Comparison of ENCODE assay signal across 20 cellular contexts in the genomic region with DNA sequence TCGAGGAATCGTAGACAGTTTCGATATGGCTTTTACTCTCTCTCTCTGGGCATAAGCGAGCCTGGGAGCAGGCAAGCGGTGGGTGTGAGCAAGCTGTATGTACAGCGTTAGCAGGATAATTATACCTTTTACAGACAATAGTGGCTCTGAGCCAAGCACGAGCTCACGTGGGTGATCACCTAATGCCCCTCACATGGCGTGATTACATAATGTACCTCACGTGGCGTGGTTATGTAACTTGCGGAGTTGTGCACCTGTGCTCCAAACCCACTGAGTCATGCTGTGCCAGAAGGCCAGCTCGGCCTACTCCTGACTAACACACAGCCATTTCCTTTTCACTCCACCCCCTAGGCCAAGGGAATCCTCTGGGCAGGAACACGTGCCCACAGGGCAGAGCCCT.
DNase-seq lines count a peak whose midpoint lies in the region; ATAC-seq and TF ChIP-seq lines count a peak whose summit lies in the region.
"Had no signal": no experiment of that assay in that cellular context is flagged by ENCODE, and none has a peak within 500 bp of the region (broad histone marks: within the 10 kb centered on the region; RNA-seq: fewer than 3 reads in every experiment).

No MANE protein-coding gene starts in this region.

- H2AFZ ChIP-seq in GM23338 (no peak overlapping the region), SU-DHL-6 (ENCODE audit: low read depth, low read length, severe bottlenecking) (peak overlapping the region; percentile 50)

- peaks cover 29% of the 10 kb centered on the region for H3K36me3 Mint-ChIP-seq in GM23338 (ENCODE audit: low read depth)
- no peaks in the 10 kb centered on the region for H3K36me3 Mint-ChIP-seq in activated CD8-positive, alpha-beta memory T cell treated with anti-CD3 and anti-CD28 coated beads, Interleukin-2, amount 10 ng/mL, durations not matched to agents 7 days and 5 days
- H3K36me3 Mint-ChIP-seq: activated naive CD8-positive, alpha-beta T cell; natural killer cell treated with Interleukin-12 subunit alpha and Interleukin-12 subunit beta and Interleukin-15 and Interleukin-18, amount 100 ng/mL, for 72 hours had no signal

- H3K4me1 ChIP-seq in GM23338 (ENCODE audit: insufficient read depth) (no peaks in the 10 kb centered on the region), mucosa of descending colon (ENCODE audit: low read depth) (no peaks in the 10 kb centered on the region)
- H3K4me1 ChIP-seq: BLaER1, esophagus squamous epithelium, left lung had no signal

- no peaks in the 10 kb centered on the region for H3K27me3 ChIP-seq in GM23338 (ENCODE audit: insufficient read depth)
- H3K27me3 ChIP-seq in SU-DHL-6 (ENCODE audit: low read length): no peaks in the 10 kb centered on the region
- H3K27me3 ChIP-seq: BLaER1, esophagus squamous epithelium, left lung had no signal

- H3K27ac ChIP-seq in GM23338 (ENCODE audit: low read depth) (no peak overlapping the region), SU-DHL-6 (ENCODE audit: low read depth, low read length) (no peak overlapping the region)
- H3K27ac ChIP-seq: BLaER1, esophagus squamous epithelium, left lung had no signal

- H3K9me3 ChIP-seq in SU-DHL-6 (ENCODE audit: insufficient read depth, low read length): peaks cover 17% of the 10 kb centered on the region; the same call in 1 of the 2 replicates
- peaks cover 4% of the 10 kb centered on the region for H3K9me3 ChIP-seq in mucosa of descending colon
- H3K9me3 ChIP-seq: esophagus squamous epithelium, left lung, SK-N-SH had no signal

- peaks cover 8% of the 10 kb centered on the region for H3K4me1 Mint-ChIP-seq in GM23338
- no peaks in the 10 kb centered on the region for H3K4me1 Mint-ChIP-seq in activated CD8-positive, alpha-beta memory T cell treated with anti-CD3 and anti-CD28 coated beads, Interleukin-2, amount 10 ng/mL, durations not matched to agents 7 days and 5 days

- H3K4me2 ChIP-seq in GM23338: no peak overlapping the region
- no peak overlapping the region for H3K4me2 ChIP-seq in SU-DHL-6 (ENCODE audit: low read depth, low read length, poor library complexity, severe bottlenecking)
- H3K4me2 ChIP-seq: BLaER1, SK-N-SH had no signal

- no peaks in the 10 kb centered on the region for H4K20me1 ChIP-seq in GM23338 (replicated peaks; ENCODE audit: insufficient read depth)
- no peaks in the 10 kb centered on the region for H4K20me1 ChIP-seq in SU-DHL-6 (ENCODE audit: low read depth, low read length)
- H4K20me1 ChIP-seq: BLaER1 had no signal

- H3K9me2 ChIP-seq in GM23338 (ENCODE audit: insufficient read depth) (0 out of 2 replicates have a peak, but pooled peaks cover 2% of the 10 kb centered on the region), SU-DHL-6 (replicated peaks; ENCODE audit: insufficient read depth, low read length) (no peaks in the 10 kb centered on the region)
- H3K9me2 ChIP-seq: SK-N-SH had no signal

- ATAC-seq in GM23338: no peak
- ATAC-seq in mucosa of descending colon: peak; percentile 92
- no peak for ATAC-seq in HG03025 (IDR thresholded peaks at IDR 0.05; ENCODE audit: low FRiP score, unreplicated experiment)
- ATAC-seq in activated CD8-positive, alpha-beta memory T cell treated with anti-CD3 and anti-CD28 coated beads, Interleukin-2, amount 10 ng/mL, durations not matched to agents 7 days and 5 days: no peak
- ATAC-seq: left lung; natural killer cell treated with Interleukin-12 subunit alpha and Interleukin-12 subunit beta and Interleukin-15 and Interleukin-18, amount 100 ng/mL, for 72 hours had no signal

- peaks cover 29% of the 10 kb centered on the region for H3K9me3 Mint-ChIP-seq in GM23338
- H3K9me3 Mint-ChIP-seq in activated CD8-positive, alpha-beta memory T cell treated with anti-CD3 and anti-CD28 coated beads, Interleukin-2, amount 10 ng/mL, durations not matched to agents 7 days and 5 days (ENCODE audit: low read depth): peaks cover 3% of the 10 kb centered on the region
- H3K9me3 Mint-ChIP-seq: natural killer cell treated with Interleukin-12 subunit alpha and Interleukin-12 subunit beta and Interleukin-15 and Interleukin-18, amount 100 ng/mL, for 72 hours had no signal

- DNase-seq in GM23338 (ENCODE audit: low spot score): no peak
- DNase-seq in NCI-H2029 treated with DMSO at 0.1 percent for 48 hours (lab: John Stamatoyannopoulos, UW): peak; percentile 94
- peak; percentile 52 to 91 (median 67) for DNase-seq in mucosa of descending colon
- no peak for DNase-seq in ACHN
- DNase-seq in activated naive CD4-positive, alpha-beta T cell treated with Interleukin-2 at 50 U/mL for 16 hours: no peak
- no peak for DNase-seq in activated CD8-positive, alpha-beta memory T cell treated with anti-CD3 and anti-CD28 coated beads, Interleukin-2, amount 10 ng/mL, durations not matched to agents 7 days and 5 days
- DNase-seq: esophagus squamous epithelium; HCEC 1CT; hippocampal formation; MM.1S; NCI-H526 treated with DMSO at 0.1 percent for 48 hours; SK-N-SH; stimulated activated CD4-positive, alpha-beta T cell treated with anti-CD3 and anti-CD28 coated beads, Interleukin-4, amount 100 ng/mL, for 4 hours; stimulated activated naive CD4-positive, alpha-beta T cell had no signal

- H3K27ac Mint-ChIP-seq in GM23338: peak overlapping the region; percentile 14
- no peak overlapping the region for H3K27ac Mint-ChIP-seq in activated CD8-positive, alpha-beta memory T cell treated with anti-CD3 and anti-CD28 coated beads, Interleukin-2, amount 10 ng/mL, durations not matched to agents 7 days and 5 days
- H3K27ac Mint-ChIP-seq: activated naive CD8-positive, alpha-beta T cell; natural killer cell treated with Interleukin-12 subunit alpha and Interleukin-12 subunit beta and Interleukin-15 and Interleukin-18, amount 100 ng/mL, for 72 hours had no signal

- TF ChIP-seq CTCF in GM23338 (conservative IDR thresholded peaks at IDR 0.05; ENCODE audit: low read depth in 2 of 2): no peak
- TF ChIP-seq CTCF in SU-DHL-6 (IDR thresholded peaks at IDR 0.05; ENCODE audit: insufficient read depth, low read length, poor library complexity, severe bottlenecking): no peak
- TF ChIP-seq CTCF in mucosa of descending colon (IDR thresholded peaks at IDR 0.05): no peak

- H3K36me3 ChIP-seq in GM23338 (ENCODE audit: insufficient read depth) (0 out of 2 replicates have a peak, but pooled peaks cover 17% of the 10 kb centered on the region), SU-DHL-6 (ENCODE audit: low read length) (no peaks in the 10 kb centered on the region), mucosa of descending colon (ENCODE audit: low read depth) (no peaks in the 10 kb centered on the region)
- H3K36me3 ChIP-seq: BLaER1, esophagus squamous epithelium, left lung had no signal

- H3K4me3 Mint-ChIP-seq in GM23338: no peak overlapping the region
- H3K4me3 Mint-ChIP-seq in activated CD8-positive, alpha-beta memory T cell treated with anti-CD3 and anti-CD28 coated beads, Interleukin-2, amount 10 ng/mL, durations not matched to agents 7 days and 5 days: no peak overlapping the region
- H3K4me3 Mint-ChIP-seq: activated naive CD8-positive, alpha-beta T cell; natural killer cell treated with Interleukin-12 subunit alpha and Interleukin-12 subunit beta and Interleukin-15 and Interleukin-18, amount 100 ng/mL, for 72 hours had no signal

- no peaks in the 10 kb centered on the region for H3F3A ChIP-seq in GM23338 (replicated peaks; ENCODE audit: low read depth)
- no peaks in the 10 kb centered on the region for H3F3A ChIP-seq in SU-DHL-6 (ENCODE audit: insufficient read depth)

- intact Hi-C loops in mucosa of descending colon (cut with DNase I, micrococcal nuclease): no loop called here

- H3K79me2 ChIP-seq in GM23338 (replicated peaks; ENCODE audit: insufficient read depth) (no peaks in the 10 kb centered on the region), SU-DHL-6 (ENCODE audit: insufficient read depth, low read length) (no peaks in the 10 kb centered on the region)

- no peak overlapping the region for H3K9ac ChIP-seq in SU-DHL-6 (ENCODE audit: low read length)
- H3K9ac ChIP-seq: BLaER1, SK-N-SH had no signal

- peaks cover 4% of the 10 kb centered on the region for H3K27me3 Mint-ChIP-seq in GM23338 (ENCODE audit: insufficient read depth, low read depth, poor library complexity)
- H3K27me3 Mint-ChIP-seq in activated CD8-positive, alpha-beta memory T cell treated with anti-CD3 and anti-CD28 coated beads, Interleukin-2, amount 10 ng/mL, durations not matched to agents 7 days and 5 days: no peaks in the 10 kb centered on the region
- H3K27me3 Mint-ChIP-seq: activated naive CD8-positive, alpha-beta T cell had no signal

- no peak overlapping the region for H3K4me3 ChIP-seq in GM23338
- no peak overlapping the region for H3K4me3 ChIP-seq in SU-DHL-6 (ENCODE audit: insufficient read depth, low read length, poor library complexity, severe bottlenecking)
- H3K4me3 ChIP-seq in mucosa of descending colon: no peak overlapping the region
- H3K4me3 ChIP-seq: BLaER1, esophagus squamous epithelium, left lung had no signal

- in situ Hi-C loops in ACHN (cut with HindIII; ENCODE audit: low pct_ligation_motif_present, low pct_unique_long_range_greater_than_20kb, low sequenced_read_pairs): no loop called here

- CTCF ChIA-PET in activated CD8-positive, alpha-beta memory T cell treated with anti-CD3 and anti-CD28 coated beads, Interleukin-2, amount 10 ng/mL, durations not matched to agents 7 days and 5 days (lab: Charles Lee): no interaction called here

TF ChIP-seq in GM23338, 12 proteins besides CTCF, POLR2A, EP300 and RAD21 (continues in another document):
- TF ChIP-seq NANOG (IDR thresholded peaks at IDR 0.05; ENCODE audit: borderline replicate concordance): no peak
- TF ChIP-seq EZH2 (IDR thresholded peaks at IDR 0.05; ENCODE audit: low read depth, unreplicated experiment): no peak
- no peak for TF ChIP-seq ETS1 (IDR thresholded peaks at IDR 0.05)

Comparison
In these comparisons a context has a peak if more than half of its experiments do, and no peak if none do; other contexts are left out.
1. DNase-seq: peak in NCI-H2029 treated with DMSO at 0.1 percent for 48 hours (single experiment) and mucosa of descending colon (3 of 3); none in GM23338 (single experiment), ACHN (single experiment), activated naive CD4-positive, alpha-beta T cell treated with Interleukin-2 at 50 U/mL for 16 hours (single experiment) and activated CD8-positive, alpha-beta memory T cell treated with anti-CD3 and anti-CD28 coated beads, Interleukin-2, amount 10 ng/mL, durations not matched to agents 7 days and 5 days (single experiment).